8 cellular contexts compared by ENCODE assay signal in the genomic region with DNA sequence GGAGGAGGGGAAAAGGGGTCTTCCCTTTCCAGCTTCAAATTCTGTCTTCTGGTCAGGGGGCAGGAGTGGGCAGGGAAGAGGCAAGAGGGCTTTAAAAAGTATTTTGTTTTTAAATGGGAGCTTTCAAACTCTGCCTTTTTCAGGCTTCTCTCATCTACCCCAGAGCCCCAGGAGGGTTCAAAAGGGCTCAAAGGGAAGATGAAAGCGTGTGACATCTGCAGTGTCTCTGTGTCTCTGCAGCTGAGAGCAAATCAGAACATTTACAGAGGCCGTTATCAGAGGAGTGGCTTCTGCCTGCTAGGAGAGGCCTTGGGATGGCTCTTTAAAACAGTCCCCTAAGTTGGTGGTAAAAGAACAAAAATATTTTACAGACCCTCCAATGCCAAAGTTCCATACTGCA. TPM values are rescaled to one million over a fixed set of nuclear protein-coding genes. Genes with fewer than 3 reads are reported as not detected.
A peak's percentile ranks its signal among the peaks of the same experiment; 100 is the strongest.
DNase-seq lines count a peak whose midpoint lies in the region; ATAC-seq and TF ChIP-seq lines count a peak whose summit lies in the region.

No MANE protein-coding gene starts in this region.

- peak overlapping the region; percentile 46; the same call in 1 of the 3 replicates for H2BK15ac ChIP-seq in IMR-90 (ENCODE audit: low read depth, low read length)

- peak overlapping the region; percentile 97 for H2BK120ac ChIP-seq in IMR-90 (ENCODE audit: low read depth, low read length)

- no peaks in the 10 kb centered on the region for H3K79me2 ChIP-seq in PC-3 (ENCODE audit: low read length)

- intact Hi-C loops in IMR-90 (cut with micrococcal nuclease) (no loop called here), PC-3 (cut with micrococcal nuclease) (no loop called here)

- peak overlapping the region; percentile 96 for H3K4ac ChIP-seq in IMR-90 (ENCODE audit: low read depth, low read length)

- peak overlapping the region; percentile 97 to 98 (median 98) for H3K27ac Mint-ChIP-seq in nephron

- H3K4me2 ChIP-seq in IMR-90 (ENCODE audit: low read depth, low read length) (peak overlapping the region; percentile 81), PC-3 (ENCODE audit: low read length) (no peak overlapping the region)

- no peak for TF ChIP-seq RAD21 in IMR-90 (IDR thresholded peaks at IDR 0.05; ENCODE audit: low read length)

- no peak for TF ChIP-seq POLR2A in IMR-90 (IDR thresholded peaks at IDR 0.05; ENCODE audit: low read depth, low read length)

- TF ChIP-seq CTCF in AG04450 (IDR thresholded peaks at IDR 0.05; ENCODE audit: low read depth, low read length): no peak
- no peak for TF ChIP-seq CTCF in IMR-90 (conservative IDR thresholded peaks at IDR 0.05; ENCODE audit: low read depth, low read length)
- no peak for TF ChIP-seq CTCF in nephron (IDR thresholded peaks at IDR 0.05; ENCODE audit: unreplicated experiment in 3 of 3)
- no peak for TF ChIP-seq CTCF in PC-3 (conservative IDR thresholded peaks at IDR 0.05; ENCODE audit: low read depth, low read length)

- H3K36me3 ChIP-seq in IMR-90 (ENCODE audit: control insufficient read depth, insufficient read depth, low read length): no peaks in the 10 kb centered on the region
- no peaks in the 10 kb centered on the region for H3K36me3 ChIP-seq in ectodermal cell (ENCODE audit: control insufficient read depth, insufficient read depth, low read length)
- no peaks in the 10 kb centered on the region for H3K36me3 ChIP-seq in PC-3 (ENCODE audit: low read depth, low read length)

- H3K56ac ChIP-seq in IMR-90 (ENCODE audit: extremely low read depth, insufficient read depth, low read length): peak overlapping the region; percentile 95; the same call in 1 of the 2 replicates

- H3K9me1 ChIP-seq in IMR-90 (ENCODE audit: insufficient read depth, low read length): peaks cover 22% of the 10 kb centered on the region

- H2AK5ac ChIP-seq in IMR-90 (ENCODE audit: low read depth, low read length): peak overlapping the region; percentile 88

- peaks cover 88% of the 10 kb centered on the region for H3K4me1 Mint-ChIP-seq in nephron

- H3K4me1 ChIP-seq in IMR-90 (ENCODE audit: control insufficient read depth, insufficient read depth, low read length) (peaks cover 55% of the 10 kb centered on the region), ectodermal cell (ENCODE audit: control insufficient read depth, insufficient read depth, low read length) (peaks cover 80% of the 10 kb centered on the region), PC-3 (ENCODE audit: insufficient read depth, low read length) (peaks cover 8% of the 10 kb centered on the region; the same call in 1 of the 2 replicates)

- no peaks in the 10 kb centered on the region for H3K27me3 Mint-ChIP-seq in nephron (ENCODE audit: low read depth)

- DNase-seq in AG04450 (ENCODE audit: low read depth, low spot score) (no peak), IMR-90 (no peak), NCI-H2081 treated with DMSO at 0.1 percent for 48 hours (lab: John Stamatoyannopoulos, UW) (no peak), PC-3 (no peak), AG20443 (ENCODE audit: low spot score) (no peak)

- H3K23ac ChIP-seq in IMR-90 (ENCODE audit: low read depth, low read length): peak overlapping the region; percentile 93

- H2AFZ ChIP-seq in IMR-90 (replicated peaks; ENCODE audit: low read length, poor library complexity) (peak overlapping the region; percentile 88), PC-3 (ENCODE audit: low read length) (no peak overlapping the region)

- H3K4me3 ChIP-seq in AG04450 (ENCODE audit: low read depth, low read length) (no peak overlapping the region), IMR-90 (ENCODE audit: insufficient read depth, low read depth, low read length) (no peak overlapping the region), ectodermal cell (ENCODE audit: insufficient read depth, low read depth, low read length) (peak overlapping the region; percentile 10), PC-3 (ENCODE audit: low read length) (no peak overlapping the region)

- H3K27ac ChIP-seq in AG04450 (ENCODE audit: low read depth, low read length) (peak overlapping the region; percentile 91), IMR-90 (ENCODE audit: insufficient read depth, low read length) (peak overlapping the region; percentile 89), ectodermal cell (ENCODE audit: insufficient read depth, low read depth, low read length, poor library complexity, severe bottlenecking) (peak overlapping the region; percentile 93), PC-3 (ENCODE audit: low read length) (no peak overlapping the region)

- no peaks in the 10 kb centered on the region for H3K9me2 ChIP-seq in PC-3 (replicated peaks; ENCODE audit: low read length)

- H3K9me3 ChIP-seq in AG04450 (ENCODE audit: control insufficient read depth, insufficient read depth, low read length): no peaks in the 10 kb centered on the region
- H3K9me3 ChIP-seq in IMR-90 (ENCODE audit: control insufficient read depth, insufficient read depth, low read length): no peaks in the 10 kb centered on the region
- H3K9me3 ChIP-seq in ectodermal cell (ENCODE audit: control insufficient read depth, low read length): no peaks in the 10 kb centered on the region
- H3K9me3 ChIP-seq in PC-3 (ENCODE audit: low read length): no peaks in the 10 kb centered on the region

- H3K36me3 Mint-ChIP-seq in nephron (ENCODE audit: low read depth): no peaks in the 10 kb centered on the region

- H3F3A ChIP-seq in PC-3 (ENCODE audit: low read length, unreplicated experiment): no peaks in the 10 kb centered on the region

- in situ Hi-C loops in IMR-90 (cut with MboI; ENCODE audit: low sequenced_read_pairs): no loop called here

- H3K79me1 ChIP-seq in IMR-90 (ENCODE audit: low read depth in 1 of 2, low read length in 2 of 2): peaks cover 9 to 53% of the 10 kb centered on the region in 2 experiments; a peak in 3 of 4 replicates

- CTCF ChIA-PET in AG04450 (lab: Charles Lee): interaction anchor here (0.6 to 3.1 kb wide), 3 partner anchors 39 to 91 kb away, joined by 3 to 21 read pairs (median 3); a partner anchor contains a TSS
- CTCF ChIA-PET in IMR-90 (lab: Yijun Ruan, JAX): interaction anchor here (1.2 kb wide), 1 partner anchor 13 kb away, joined by 3 read pairs; no protein-coding TSS in a partner anchor
- CTCF ChIA-PET in PC-3 (lab: Charles Lee): no interaction called here

- H4K8ac ChIP-seq in IMR-90 (ENCODE audit: low read depth in 2 of 2, low read length in 2 of 2): peak overlapping the region; percentile 78 to 93; a peak in 3 of 4 replicates

- peak overlapping the region; percentile 97 for H2BK5ac ChIP-seq in IMR-90 (ENCODE audit: low read depth, low read length, poor library complexity, severe bottlenecking)

- peak overlapping the region; percentile 76 for H4K5ac ChIP-seq in IMR-90 (ENCODE audit: low read depth, low read length)

- H2AK9ac ChIP-seq in IMR-90 (replicated peaks; ENCODE audit: low read depth, low read length, poor library complexity): peak overlapping the region; percentile 62

- peak overlapping the region; percentile 63 to 80 (median 76) for H3K4me3 Mint-ChIP-seq in nephron

- H4K20me1 ChIP-seq in IMR-90 (ENCODE audit: insufficient read depth, low read length): no peaks in the 10 kb centered on the region
- H4K20me1 ChIP-seq in PC-3 (ENCODE audit: low read length): no peaks in the 10 kb centered on the region

- H3K14ac ChIP-seq in IMR-90 (replicated peaks; ENCODE audit: low read depth, low read length): peak overlapping the region; percentile 93

- POLR2A ChIA-PET in AG04450 (lab: Yijun Ruan, JAX) (interaction anchor here (0.7 to 6.5 kb wide), 9 partner anchors 10 to 47 kb away, joined by 3 to 71 read pairs (median 6); a partner anchor contains a TSS), IMR-90 (lab: Charles Lee; ENCODE audit: unreplicated experiment) (no interaction called here), PC-3 (lab: Charles Lee; ENCODE audit: unreplicated experiment) (no interaction called here)

- WGBS in IMR-90 (ENCODE audit: extremely low coverage in 2 of 2, insufficient read length in 1 of 2), 2 experiments: no CpG with 5 or more reads among the region's 2 CpGs
- WGBS in ectodermal cell, 2 experiments: 3% methylated on average over 2 of the region's 2 CpGs

- dilution Hi-C loops in IMR-90 (cut with HindIII; ENCODE audit: low sequenced_read_pairs, unreplicated experiment): no loop called here

- BruUV-seq in IMR-90 (replicated peaks; lab: Mats Ljungman, UMichigan): no TSS peak
- no TSS peak for BruUV-seq in PC-3 (replicated peaks; lab: Mats Ljungman, UMichigan)

- ATAC-seq in IMR-90 (ENCODE audit: low read depth) (no peak), PC-3 (no peak), GM18519 (IDR thresholded peaks at IDR 0.05; ENCODE audit: low FRiP score, unreplicated experiment) (no peak)

- H3K18ac ChIP-seq in IMR-90 (ENCODE audit: low read depth, low read length): peak overlapping the region; percentile 83

- H3K9ac ChIP-seq in IMR-90 (ENCODE audit: low read depth, low read length) (peak overlapping the region; percentile 85), PC-3 (ENCODE audit: low read length) (no peak overlapping the region)

- H2BK20ac ChIP-seq in IMR-90 (ENCODE audit: low read depth, low read length): peak overlapping the region; percentile 93

- H3K27me3 ChIP-seq in AG04450 (ENCODE audit: control insufficient read depth, insufficient read depth, low read length): no peaks in the 10 kb centered on the region
- no peaks in the 10 kb centered on the region for H3K27me3 ChIP-seq in IMR-90 (ENCODE audit: control insufficient read depth, insufficient read depth, low read length)
- no peaks in the 10 kb centered on the region for H3K27me3 ChIP-seq in ectodermal cell (ENCODE audit: control insufficient read depth, insufficient read depth, low read length, poor library complexity, severe bottlenecking)
- no peaks in the 10 kb centered on the region for H3K27me3 ChIP-seq in PC-3 (ENCODE audit: low read length)

- H3K9me3 Mint-ChIP-seq in nephron: no peaks in the 10 kb centered on the region

- peak overlapping the region; percentile 97 for H4K91ac ChIP-seq in IMR-90 (ENCODE audit: insufficient read depth, low read depth, low read length)

RNA-seq across cellular contexts. Expression of a gene that starts 30.3 kb away (rescaled TPM):
- 66.8 and 80.9 TPM in 2 replicates for polyA plus RNA-seq in AG04450 (2011; rRNA removed)
- 52.9 and 60.1 TPM in 2 replicates for polyA minus RNA-seq in AG04450 (2011; rRNA and poly(A)+ RNA removed)
- 25.5 and 30.0 TPM in 2 replicates for total RNA-seq in IMR-90 (2012; rRNA removed)
- 124 and 126 TPM in 2 replicates for polyA plus RNA-seq in IMR-90 (2012; rRNA removed)
- 102 and 174 TPM in 2 replicates for polyA plus RNA-seq in IMR-90 (2012; cell fraction: cytosol; rRNA removed)
- polyA plus RNA-seq in IMR-90 (2012; cell fraction: nucleus; rRNA removed; ENCODE audit: low replicate concordance): 82.9 and 135 TPM in 2 replicates
- polyA plus RNA-seq in ectodermal cell (2013, experiment 1 of 4): 61.1 TPM
- polyA plus RNA-seq in ectodermal cell (2013, experiment 2 of 4): 59.1 TPM
- 48.5 TPM for polyA plus RNA-seq in ectodermal cell (2013, experiment 3 of 4)
- 46.9 TPM for polyA plus RNA-seq in ectodermal cell (2013, experiment 4 of 4)
- 61.4 and 103 TPM in 2 replicates for total RNA-seq in PC-3 (2014; rRNA removed)

RNA-seq across cellular contexts. Expression of a gene that starts 39.6 kb away (rescaled TPM):
- polyA plus RNA-seq in AG04450 (2011; rRNA removed): 16.5 and 19.2 TPM in 2 replicates
- 4.9 and 6.3 TPM in 2 replicates for polyA minus RNA-seq in AG04450 (2011; rRNA and poly(A)+ RNA removed)
- total RNA-seq in IMR-90 (2012; rRNA removed): 5.0 and 11.7 TPM in 2 replicates
- 12.9 and 14.3 TPM in 2 replicates for polyA plus RNA-seq in IMR-90 (2012; rRNA removed)
- polyA plus RNA-seq in IMR-90 (2012; cell fraction: cytosol; rRNA removed): 3.5 and 7.4 TPM in 2 replicates
- polyA plus RNA-seq in IMR-90 (2012; cell fraction: nucleus; rRNA removed; ENCODE audit: low replicate concordance): 1.1 and 4.1 TPM in 2 replicates
- 33.9 TPM for polyA plus RNA-seq in ectodermal cell (2013, experiment 1 of 4)
- 36.4 TPM for polyA plus RNA-seq in ectodermal cell (2013, experiment 2 of 4)
- 32.3 TPM for polyA plus RNA-seq in ectodermal cell (2013, experiment 3 of 4)
- polyA plus RNA-seq in ectodermal cell (2013, experiment 4 of 4): 36.7 TPM
- total RNA-seq in PC-3 (2014; rRNA removed): 2.5 and 2.8 TPM in 2 replicates

RNA-seq across cellular contexts. Expression of a gene that starts 39.9 kb away (rescaled TPM):
- polyA plus RNA-seq in AG04450 (2011; rRNA removed) (6.5 and 7.2 TPM in 2 replicates), IMR-90 (2012; rRNA removed) (6.9 TPM in 2 replicates)
- 11.3 and 13.1 TPM in 2 replicates for polyA minus RNA-seq in AG04450 (2011; rRNA and poly(A)+ RNA removed)
- total RNA-seq in IMR-90 (2012; rRNA removed) (4.2 and 11.7 TPM in 2 replicates), PC-3 (2014; rRNA removed) (7.5 and 10.3 TPM in 2 replicates)
- 4.3 and 7.5 TPM in 2 replicates for polyA plus RNA-seq in IMR-90 (2012; cell fraction: cytosol; rRNA removed)
- polyA plus RNA-seq in IMR-90 (2012; cell fraction: nucleus; rRNA removed; ENCODE audit: low replicate concordance): 11.8 and 18.9 TPM in 2 replicates
- 22.1 TPM for polyA plus RNA-seq in ectodermal cell (2013, experiment 1 of 4)
- 20.1 TPM for polyA plus RNA-seq in ectodermal cell (2013, experiment 2 of 4)
- 9.4 TPM for polyA plus RNA-seq in ectodermal cell (2013, experiment 3 of 4)
- 11.0 TPM for polyA plus RNA-seq in ectodermal cell (2013, experiment 4 of 4)
